Comparison of ENCODE assay signal across 1 cellular context in the genomic region with DNA sequence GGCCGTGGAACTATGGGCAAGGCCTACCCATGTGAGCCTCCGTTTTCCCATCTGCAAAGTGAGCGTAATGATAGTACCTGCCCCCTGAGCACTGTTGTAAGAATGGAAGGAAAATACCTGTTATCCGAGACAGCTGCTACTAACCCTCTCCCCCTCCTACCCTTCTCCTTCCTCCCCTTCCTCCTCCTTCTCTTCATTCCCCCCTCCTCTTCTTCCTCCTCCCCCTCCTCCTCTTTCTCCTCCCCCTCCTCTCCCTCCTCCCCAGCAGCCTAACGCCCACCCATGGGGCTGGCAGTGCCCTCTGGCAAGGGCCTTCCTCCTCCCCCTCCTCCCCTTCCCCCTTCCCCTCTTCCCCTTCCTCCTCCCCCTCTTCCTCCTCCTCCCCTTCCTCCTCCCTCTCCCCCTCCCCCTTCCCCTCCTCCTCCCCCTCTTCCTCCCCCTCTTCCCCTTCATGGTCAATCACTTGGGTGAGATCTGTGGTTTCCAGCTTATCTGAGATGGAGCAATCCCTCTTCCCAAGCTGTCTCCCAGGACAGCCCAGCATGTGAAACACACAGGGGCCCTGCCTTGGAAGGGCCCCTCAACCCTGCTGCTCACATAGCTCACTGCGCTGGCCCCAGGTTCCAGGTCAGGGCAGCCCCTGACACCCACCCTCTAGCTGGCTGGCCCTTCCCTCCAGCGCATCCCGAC.
TF ChIP-seq lines count a peak whose summit lies in the region.

No MANE protein-coding gene starts in this region.

TF ChIP-seq in GM23338, 12 proteins besides CTCF, POLR2A, EP300 and RAD21:
- TF ChIP-seq JUNB (IDR thresholded peaks at IDR 0.05; ENCODE audit: unreplicated experiment): no peak
- TF ChIP-seq ZNF331 (CRISPR knock-in tag; IDR thresholded peaks at IDR 0.05; ENCODE audit: low read depth): no peak
